In the genomic region with DNA sequence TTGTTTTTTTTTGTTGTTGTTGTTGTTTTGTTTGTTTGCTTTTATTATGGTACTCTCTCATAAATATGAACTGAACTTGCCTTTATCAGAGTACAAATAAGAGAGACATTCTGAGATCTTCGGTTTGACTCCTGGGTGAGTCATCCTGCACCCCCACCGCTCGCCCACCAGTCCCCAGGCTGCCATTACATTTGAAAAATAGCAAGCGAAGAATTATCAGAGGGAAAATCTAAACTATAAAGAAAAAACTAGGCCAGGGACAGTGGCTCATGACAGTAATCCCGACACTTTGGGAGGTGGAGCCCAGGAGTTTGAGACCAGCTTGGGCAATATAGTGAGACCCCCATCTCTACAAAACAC, we compare ENCODE assay signal across 13 cellular contexts.
DNase-seq lines count a peak whose midpoint lies in the region; TF ChIP-seq lines count a peak whose summit lies in the region.
"Had no signal": no experiment of that assay in that cellular context is flagged by ENCODE, and none has a peak within 500 bp of the region (broad histone marks: within the 10 kb centered on the region; RNA-seq: fewer than 3 reads in every experiment).

No MANE protein-coding gene starts in this region.

- TF ChIP-seq CTCF in MCF 10A (IDR thresholded peaks at IDR 0.05; ENCODE audit: unreplicated experiment) = no peak

- H3K4me1 Mint-ChIP-seq in IgD-negative memory B cell = peaks cover 57 to 73% (median 65%) of the 10 kb centered on the region in 3 donors
- H3K4me1 Mint-ChIP-seq in activated naive CD8-positive, alpha-beta T cell (ENCODE audit: low read depth) = peaks cover 74% of the 10 kb centered on the region
- no peaks in the 10 kb centered on the region for H3K4me1 Mint-ChIP-seq in MCF 10A (ENCODE audit: insufficient read depth, unreplicated experiment)

- DNase-seq in activated CD4-positive, alpha-beta T cell treated with anti-CD3 and anti-CD28 coated beads, Interleukin-2, amount 50 U/mL, for 1 hour = peak; percentile 39
- peak; percentile 66 for DNase-seq in stimulated activated CD4-positive, alpha-beta T cell treated with anti-CD3 and anti-CD28 coated beads, Interleukin-4, amount 100 ng/mL, for 24 hours
- no peak for DNase-seq in MCF 10A (ENCODE audit: unreplicated experiment)
- no peak for DNase-seq in ecto neural progenitor cell (ENCODE audit: low spot score)
- no peak for DNase-seq in NCI-H1092 treated with DMSO at 0.1 percent for 48 hours (lab: John Stamatoyannopoulos, UW)
- DNase-seq in SHP77 treated with DMSO at 0.1 percent for 48 hours (lab: John Stamatoyannopoulos, UW) = no peak
- DNase-seq: EL, endodermal cell, NCI-H1417, NCI-H446, PC-9 had no signal

- POLR2A ChIA-PET in MCF 10A (lab: Yijun Ruan, JAX) = no interaction called here

- intact Hi-C loops in MCF 10A (cut with micrococcal nuclease) = no loop called here

- H3K27me3 Mint-ChIP-seq in IgD-negative memory B cell = no peaks in the 10 kb centered on the region
- no peaks in the 10 kb centered on the region for H3K27me3 Mint-ChIP-seq in activated naive CD8-positive, alpha-beta T cell
- H3K27me3 Mint-ChIP-seq in MCF 10A (ENCODE audit: insufficient read depth, unreplicated experiment) = no peaks in the 10 kb centered on the region

- peaks cover 0 to 4% (median 2%) of the 10 kb centered on the region in 3 donors for H3K9me3 Mint-ChIP-seq in IgD-negative memory B cell
- H3K9me3 Mint-ChIP-seq in activated naive CD8-positive, alpha-beta T cell (ENCODE audit: low read depth) = no peaks in the 10 kb centered on the region
- H3K9me3 Mint-ChIP-seq in MCF 10A (ENCODE audit: unreplicated experiment) = no peaks in the 10 kb centered on the region
- H3K9me3 Mint-ChIP-seq: endodermal cell had no signal

- BruUV-seq in MCF 10A (replicated peaks; lab: Mats Ljungman, UMichigan) = no TSS peak

- peaks cover 5% of the 10 kb centered on the region for H3K36me3 Mint-ChIP-seq in IgD-negative memory B cell
- H3K36me3 Mint-ChIP-seq in activated naive CD8-positive, alpha-beta T cell = peaks cover 2% of the 10 kb centered on the region
- no peaks in the 10 kb centered on the region for H3K36me3 Mint-ChIP-seq in MCF 10A (ENCODE audit: insufficient read depth, unreplicated experiment)

- CTCF ChIA-PET in MCF 10A (lab: Yijun Ruan, JAX) = no interaction called here

- H3K4me3 Mint-ChIP-seq in IgD-negative memory B cell (peak overlapping the region in 3 of 4 donors; percentile 76 to 85 (median 84)), MCF 10A (ENCODE audit: unreplicated experiment) (no peak overlapping the region)
- H3K4me3 Mint-ChIP-seq in activated naive CD8-positive, alpha-beta T cell = peak overlapping the region; percentile 35
- H3K4me3 Mint-ChIP-seq: endodermal cell had no signal

- H3K27ac Mint-ChIP-seq in IgD-negative memory B cell (peak overlapping the region; percentile 93 to 95 (median 94)), MCF 10A (ENCODE audit: low read depth, unreplicated experiment) (no peak overlapping the region)
- no peak overlapping the region for H3K27ac Mint-ChIP-seq in activated naive CD8-positive, alpha-beta T cell

Comparison
In these comparisons a context has a peak if more than half of its experiments do, and no peak if none do; other contexts are left out.
1. H3K27ac Mint-ChIP-seq: peak in IgD-negative memory B cell (3 of 3); none in activated naive CD8-positive, alpha-beta T cell (single experiment) and MCF 10A (single experiment).
2. DNase-seq: peak in activated CD4-positive, alpha-beta T cell treated with anti-CD3 and anti-CD28 coated beads, Interleukin-2, amount 50 U/mL, for 1 hour (single experiment) and stimulated activated CD4-positive, alpha-beta T cell treated with anti-CD3 and anti-CD28 coated beads, Interleukin-4, amount 100 ng/mL, for 24 hours (single experiment); none in MCF 10A (single experiment), ecto neural progenitor cell (single experiment), NCI-H1092 treated with DMSO at 0.1 percent for 48 hours (single experiment) and SHP77 treated with DMSO at 0.1 percent for 48 hours (single experiment).